Comparison of ENCODE assay signal across 1 cellular context in the genomic region with DNA sequence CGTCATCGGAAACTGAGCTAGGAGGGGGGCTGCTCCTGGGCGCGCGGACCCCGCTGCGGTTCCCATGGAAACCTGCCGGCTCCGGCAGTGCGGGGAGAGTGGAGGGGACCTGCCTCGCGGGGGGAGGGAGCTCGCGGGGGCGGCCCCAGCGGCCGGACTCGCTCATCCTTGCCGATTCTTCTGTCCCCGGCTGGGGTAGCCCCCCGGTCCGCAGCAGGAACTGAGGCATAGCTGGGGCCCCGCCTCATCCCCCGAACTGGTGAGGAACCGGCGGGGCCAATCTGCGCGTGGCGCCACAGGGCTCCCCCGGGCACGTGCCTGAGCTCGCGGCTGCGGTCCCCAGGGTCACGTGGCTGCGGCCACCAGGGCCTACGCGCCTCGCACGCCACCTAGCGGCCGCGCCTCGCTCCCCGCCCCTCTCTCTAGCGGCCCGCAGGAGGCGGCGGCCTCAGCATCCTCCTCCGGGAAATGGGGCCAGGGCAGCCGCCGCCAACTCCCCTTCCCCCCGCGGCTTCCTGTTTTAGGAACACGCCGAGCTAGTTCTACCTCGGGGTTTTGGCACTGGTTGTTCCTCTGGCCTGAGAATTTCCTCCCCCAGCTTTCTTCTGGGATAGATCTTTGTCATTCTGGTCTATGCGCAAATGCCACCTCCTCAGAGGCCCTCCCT.
A peak's percentile ranks its signal among the peaks of the same experiment; 100 is the strongest.
TF ChIP-seq lines count a peak whose summit lies in the region.

No MANE protein-coding gene starts in this region.

TF ChIP-seq in HepG2, 621 proteins besides CTCF, POLR2A, EP300 and RAD21 (continued from another document and continues in another):
- TF ChIP-seq LRRFIP1 (CRISPR knock-in tag; conservative IDR thresholded peaks at IDR 0.05) (no peak), ELF3 (CRISPR knock-in tag; IDR thresholded peaks at IDR 0.05) (no peak), BCL3 (CRISPR knock-in tag; IDR thresholded peaks at IDR 0.05) (no peak), ZNF704 (CRISPR knock-in tag; IDR thresholded peaks at IDR 0.05; ENCODE audit: borderline replicate concordance) (peak; percentile 51; the same call in 1 of the 2 replicates), FOXA1 (IDR thresholded peaks at IDR 0.05) (no peak), FOXA1 (CRISPR knock-in tag; IDR thresholded peaks at IDR 0.05) (peak; percentile 41; the same call in 1 of the 2 replicates), ZMYM2 (CRISPR knock-in tag; IDR thresholded peaks at IDR 0.05) (peak; percentile 88), NR0B2 (CRISPR knock-in tag; IDR thresholded peaks at IDR 0.05) (peak; percentile 86), GATA4 (IDR thresholded peaks at IDR 0.05; ENCODE audit: borderline replicate concordance, low read depth) (no peak), RFX5 (IDR thresholded peaks at IDR 0.05; ENCODE audit: low read depth, low read length) (no peak), ZNF674 (CRISPR knock-in tag; IDR thresholded peaks at IDR 0.05; ENCODE audit: low read depth) (no peak), ZNF616 (CRISPR knock-in tag; IDR thresholded peaks at IDR 0.05; ENCODE audit: low read depth) (peak; percentile 93), NCOR1 (IDR thresholded peaks at IDR 0.05; ENCODE audit: borderline replicate concordance, low read length) (no peak), ZNF20 (CRISPR knock-in tag; IDR thresholded peaks at IDR 0.05) (0 out of 2 replicates have a peak, but pooled peaks have one; percentile 67), FOSL1 (CRISPR knock-in tag; IDR thresholded peaks at IDR 0.05; ENCODE audit: borderline replicate concordance) (no peak), TBX3 (IDR thresholded peaks at IDR 0.05; ENCODE audit: borderline replicate concordance) (no peak), DNMT1 (CRISPR knock-in tag; IDR thresholded peaks at IDR 0.05) (peak; percentile 73; the same call in 1 of the 2 replicates), REPIN1 (CRISPR knock-in tag; IDR thresholded peaks at IDR 0.05; ENCODE audit: borderline replicate concordance, low read depth) (peak; percentile 92), ZNF18 (CRISPR knock-in tag; IDR thresholded peaks at IDR 0.05; ENCODE audit: insufficient replicate concordance) (no peak), CREB1 (IDR thresholded peaks at IDR 0.05) (no peak), CREB1 (CRISPR knock-in tag; IDR thresholded peaks at IDR 0.05) (no peak), SP1 (IDR thresholded peaks at IDR 0.05) (no peak), SP1 (CRISPR knock-in tag; IDR thresholded peaks at IDR 0.05) (peak; percentile 82), GFI1 (CRISPR knock-in tag; IDR thresholded peaks at IDR 0.05; ENCODE audit: borderline replicate concordance) (peak; percentile 47; the same call in 1 of the 2 replicates), THAP11 (CRISPR knock-in tag; IDR thresholded peaks at IDR 0.05) (peak; percentile 78), HNRNPH1 (optimal IDR thresholded peaks at IDR 0.05; ENCODE audit: low read depth, low read length) (no peak), PHF20 (CRISPR knock-in tag; IDR thresholded peaks at IDR 0.05) (peak; percentile 36; the same call in 1 of the 2 replicates), TRIM24 (CRISPR knock-in tag; IDR thresholded peaks at IDR 0.05) (no peak), NFKBIZ (CRISPR knock-in tag; IDR thresholded peaks at IDR 0.05) (0 out of 2 replicates have a peak, but pooled peaks have one; percentile 37), YEATS4 (CRISPR knock-in tag; IDR thresholded peaks at IDR 0.05; ENCODE audit: borderline replicate concordance) (peak; percentile 74), ZNF879 (CRISPR knock-in tag; IDR thresholded peaks at IDR 0.05) (no peak; the same call in 1 of the 2 replicates), SSRP1 (CRISPR knock-in tag; IDR thresholded peaks at IDR 0.05) (no peak), ZBTB7A (CRISPR knock-in tag; IDR thresholded peaks at IDR 0.05) (no peak; the same call in 1 of the 2 replicates), EHMT2 (IDR thresholded peaks at IDR 0.05; ENCODE audit: borderline replicate concordance, low read depth, low read length) (no peak), ZNF160 (CRISPR knock-in tag; IDR thresholded peaks at IDR 0.05) (peak; percentile 39; the same call in 1 of the 2 replicates), SMC3 (IDR thresholded peaks at IDR 0.05; ENCODE audit: low read length) (no peak; the same call in 1 of the 2 replicates), MBNL3 (CRISPR knock-in tag; conservative IDR thresholded peaks at IDR 0.05) (no peak), SMARCC2 (IDR thresholded peaks at IDR 0.05) (no peak), HNRNPLL (IDR thresholded peaks at IDR 0.05; ENCODE audit: low read depth, low read length, poor library complexity, severe bottlenecking) (no peak), ZNF646 (CRISPR knock-in tag; IDR thresholded peaks at IDR 0.05) (no peak), RXRA (CRISPR knock-in tag; IDR thresholded peaks at IDR 0.05) (peak; percentile 21; the same call in 1 of the 2 replicates), NFATC3 (CRISPR knock-in tag; IDR thresholded peaks at IDR 0.05) (no peak)
- TF ChIP-seq, protein P1, sequence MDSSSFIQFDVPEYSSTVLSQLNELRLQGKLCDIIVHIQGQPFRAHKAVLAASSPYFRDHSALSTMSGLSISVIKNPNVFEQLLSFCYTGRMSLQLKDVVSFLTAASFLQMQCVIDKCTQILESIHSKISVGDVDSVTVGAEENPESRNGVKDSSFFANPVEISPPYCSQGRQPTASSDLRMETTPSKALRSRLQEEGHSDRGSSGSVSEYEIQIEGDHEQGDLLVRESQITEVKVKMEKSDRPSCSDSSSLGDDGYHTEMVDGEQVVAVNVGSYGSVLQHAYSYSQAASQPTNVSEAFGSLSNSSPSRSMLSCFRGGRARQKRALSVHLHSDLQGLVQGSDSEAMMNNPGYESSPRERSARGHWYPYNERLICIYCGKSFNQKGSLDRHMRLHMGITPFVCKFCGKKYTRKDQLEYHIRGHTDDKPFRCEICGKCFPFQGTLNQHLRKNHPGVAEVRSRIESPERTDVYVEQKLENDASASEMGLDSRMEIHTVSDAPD (CRISPR knock-in tag; IDR thresholded peaks at IDR 0.05): 0 out of 2 replicates have a peak, but pooled peaks have one; percentile 58
- TF ChIP-seq, protein P2, sequence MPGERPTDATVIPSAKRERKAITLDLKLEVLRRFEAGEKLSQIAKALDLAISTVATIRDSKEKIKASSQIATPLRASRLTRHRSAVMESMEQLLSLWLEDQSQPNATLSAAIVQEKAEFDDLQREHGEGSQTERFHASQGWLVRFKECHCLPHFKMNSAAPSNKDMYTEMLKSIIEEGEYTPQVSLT (CRISPR knock-in tag; IDR thresholded peaks at IDR 0.05; ENCODE audit: borderline replicate concordance, low read depth): 0 out of 2 replicates have a peak, but pooled peaks have one; percentile 50
- TF ChIP-seq, protein P3, sequence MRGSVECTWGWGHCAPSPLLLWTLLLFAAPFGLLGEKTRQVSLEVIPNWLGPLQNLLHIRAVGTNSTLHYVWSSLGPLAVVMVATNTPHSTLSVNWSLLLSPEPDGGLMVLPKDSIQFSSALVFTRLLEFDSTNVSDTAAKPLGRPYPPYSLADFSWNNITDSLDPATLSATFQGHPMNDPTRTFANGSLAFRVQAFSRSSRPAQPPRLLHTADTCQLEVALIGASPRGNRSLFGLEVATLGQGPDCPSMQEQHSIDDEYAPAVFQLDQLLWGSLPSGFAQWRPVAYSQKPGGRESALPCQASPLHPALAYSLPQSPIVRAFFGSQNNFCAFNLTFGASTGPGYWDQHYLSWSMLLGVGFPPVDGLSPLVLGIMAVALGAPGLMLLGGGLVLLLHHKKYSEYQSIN (CRISPR knock-in tag; IDR thresholded peaks at IDR 0.05; ENCODE audit: borderline replicate concordance): no peak
